Comparison of ENCODE assay signal across 16 cellular contexts in the genomic region with DNA sequence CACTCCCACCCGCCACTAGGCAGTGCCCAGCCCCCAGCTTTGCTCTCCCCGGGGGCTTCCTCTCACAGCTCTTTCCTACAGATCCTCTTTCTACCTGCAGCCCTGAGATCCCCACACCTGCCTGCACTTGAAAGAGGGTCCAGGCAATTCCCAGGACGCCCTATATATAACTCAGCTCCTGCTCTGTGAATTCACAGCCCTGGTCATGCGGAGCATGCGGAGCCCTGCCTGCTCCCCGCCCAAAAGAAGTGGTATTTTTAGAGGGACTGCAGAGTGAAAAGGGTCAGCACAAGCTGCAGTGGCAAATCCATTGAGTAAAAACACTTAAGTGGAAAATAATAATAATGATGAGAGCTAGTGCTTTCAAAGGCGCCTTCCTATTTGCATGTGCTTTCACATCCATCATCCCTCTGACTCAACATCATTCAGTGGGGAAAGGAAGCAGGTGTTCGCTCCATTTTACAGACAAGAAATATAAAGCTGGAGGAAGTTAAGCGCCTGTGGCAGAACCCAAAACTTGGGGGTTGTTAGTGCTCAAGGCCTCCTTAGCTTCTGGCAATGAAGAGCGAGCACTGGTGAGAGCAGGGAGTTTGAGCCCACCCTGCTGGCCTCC.
DNase-seq lines count a peak whose midpoint lies in the region; ATAC-seq and TF ChIP-seq lines count a peak whose summit lies in the region.
"Had no signal": no experiment of that assay in that cellular context is flagged by ENCODE, and none has a peak within 500 bp of the region (broad histone marks: within the 10 kb centered on the region; RNA-seq: fewer than 3 reads in every experiment).

No MANE protein-coding gene starts in this region.

- H3K9me3 Mint-ChIP-seq in activated naive CD8-positive, alpha-beta T cell treated with anti-CD3 and anti-CD28 coated beads for 36 hours, result no peaks in the 10 kb centered on the region
- no peaks in the 10 kb centered on the region for H3K9me3 Mint-ChIP-seq in activated CD8-positive, alpha-beta memory T cell treated with anti-CD3 and anti-CD28 coated beads, Interleukin-2, amount 10 ng/mL, durations not matched to agents 7 days and 5 days (ENCODE audit: low read depth)
- H3K9me3 Mint-ChIP-seq: activated naive CD4-positive, alpha-beta T cell treated with anti-CD3 and anti-CD28 coated beads, Interleukin-2, amount 10 ng/mL, durations not matched to agents 7 days and 5 days had no signal

- H3K36me3 ChIP-seq in DND-41 (ENCODE audit: insufficient read depth, low read length), result no peaks in the 10 kb centered on the region
- H3K36me3 ChIP-seq: heart right ventricle, thyroid gland, WERI-Rb-1 had no signal

- ATAC-seq in DND-41 (ENCODE audit: insufficient read depth, low read depth) (no peak), GM19397 (IDR thresholded peaks at IDR 0.05; ENCODE audit: unreplicated experiment) (no peak)
- ATAC-seq in activated CD8-positive, alpha-beta memory T cell treated with anti-CD3 and anti-CD28 coated beads, Interleukin-2, amount 10 ng/mL, durations not matched to agents 7 days and 5 days, result no peak

- H3K27me3 Mint-ChIP-seq in activated naive CD8-positive, alpha-beta T cell treated with anti-CD3 and anti-CD28 coated beads for 36 hours, result no peaks in the 10 kb centered on the region
- H3K27me3 Mint-ChIP-seq in activated CD8-positive, alpha-beta memory T cell treated with anti-CD3 and anti-CD28 coated beads, Interleukin-2, amount 10 ng/mL, durations not matched to agents 7 days and 5 days, result peaks cover 5% of the 10 kb centered on the region

- H3K4me1 Mint-ChIP-seq in activated naive CD8-positive, alpha-beta T cell treated with anti-CD3 and anti-CD28 coated beads for 36 hours, result peaks cover 52% of the 10 kb centered on the region
- H3K4me1 Mint-ChIP-seq in activated CD8-positive, alpha-beta memory T cell treated with anti-CD3 and anti-CD28 coated beads, Interleukin-2, amount 10 ng/mL, durations not matched to agents 7 days and 5 days, result peaks cover 13% of the 10 kb centered on the region

- no peak overlapping the region for H3K4me2 ChIP-seq in DND-41 (ENCODE audit: insufficient read depth, low read length)

- no peaks in the 10 kb centered on the region for H3K36me3 Mint-ChIP-seq in activated naive CD8-positive, alpha-beta T cell treated with anti-CD3 and anti-CD28 coated beads for 36 hours
- no peaks in the 10 kb centered on the region for H3K36me3 Mint-ChIP-seq in activated CD8-positive, alpha-beta memory T cell treated with anti-CD3 and anti-CD28 coated beads, Interleukin-2, amount 10 ng/mL, durations not matched to agents 7 days and 5 days
- H3K36me3 Mint-ChIP-seq: activated naive CD4-positive, alpha-beta T cell treated with anti-CD3 and anti-CD28 coated beads, Interleukin-2, amount 10 ng/mL, durations not matched to agents 7 days and 5 days had no signal

- DNase-seq in COLO668 (lab: John Stamatoyannopoulos, UW; ENCODE audit: unreplicated experiment) (peak; percentile 47), DND-41 (peak; percentile 11), NCI-H1436 (lab: John Stamatoyannopoulos, UW) (peak; percentile 90), kidney glomerular epithelial cell (lab: John Stamatoyannopoulos, UW) (no peak)
- DNase-seq in activated naive CD8-positive, alpha-beta T cell treated with anti-CD3 and anti-CD28 coated beads for 36 hours, result no peak
- DNase-seq in activated CD8-positive, alpha-beta memory T cell treated with anti-CD3 and anti-CD28 coated beads, Interleukin-2, amount 10 ng/mL, durations not matched to agents 7 days and 5 days, result no peak
- DNase-seq: activated naive CD4-positive, alpha-beta T cell treated with anti-CD3 and anti-CD28 coated beads, Interleukin-2, amount 10 ng/mL, durations not matched to agents 7 days and 5 days; heart right ventricle; islet precursor cell; midbrain; NCI-H526; occipital lobe; stimulated activated CD4-positive, alpha-beta T cell treated with anti-CD3 and anti-CD28 coated beads, Interleukin-4, amount 100 ng/mL, for 1 hour; thyroid gland; WERI-Rb-1 had no signal

- H2AFZ ChIP-seq in DND-41 (ENCODE audit: low read depth, low read length), result no peak overlapping the region

- peak overlapping the region; percentile 73 for H3K27ac Mint-ChIP-seq in activated naive CD8-positive, alpha-beta T cell treated with anti-CD3 and anti-CD28 coated beads for 36 hours
- no peak overlapping the region for H3K27ac Mint-ChIP-seq in activated CD8-positive, alpha-beta memory T cell treated with anti-CD3 and anti-CD28 coated beads, Interleukin-2, amount 10 ng/mL, durations not matched to agents 7 days and 5 days

- no peak overlapping the region for H3K9ac ChIP-seq in DND-41 (ENCODE audit: low read depth, low read length)

- no peaks in the 10 kb centered on the region for H3K27me3 ChIP-seq in DND-41 (ENCODE audit: insufficient read depth, low read length, poor library complexity)
- H3K27me3 ChIP-seq: heart right ventricle, thyroid gland had no signal

- H3K9me3 ChIP-seq in DND-41 (ENCODE audit: insufficient read depth, low read length, severe bottlenecking), result no peaks in the 10 kb centered on the region
- H3K9me3 ChIP-seq: heart right ventricle, thyroid gland had no signal

- CTCF ChIA-PET in activated CD8-positive, alpha-beta memory T cell treated with anti-CD3 and anti-CD28 coated beads, Interleukin-2, amount 10 ng/mL, durations not matched to agents 7 days and 5 days (lab: Charles Lee), result interaction anchor here (1.0 kb wide), 1 partner anchor 82 kb away, joined by 3 read pairs; no protein-coding TSS in a partner anchor

- no peak overlapping the region for H3K4me3 ChIP-seq in DND-41 (ENCODE audit: low read depth in 1 of 2, low read length in 2 of 2)
- H3K4me3 ChIP-seq: heart right ventricle, thyroid gland had no signal

- no peak for TF ChIP-seq CTCF in DND-41 (IDR thresholded peaks at IDR 0.05; ENCODE audit: borderline replicate concordance, extremely low read depth, low read length, poor library complexity, severe bottlenecking)

- H3K4me1 ChIP-seq in DND-41 (ENCODE audit: insufficient read depth, low read length), result no peaks in the 10 kb centered on the region
- H3K4me1 ChIP-seq: thyroid gland had no signal

- H3K79me2 ChIP-seq in DND-41 (ENCODE audit: insufficient read depth, low read length), result no peaks in the 10 kb centered on the region

- H4K20me1 ChIP-seq in DND-41 (ENCODE audit: insufficient read depth, low read length), result no peaks in the 10 kb centered on the region

- no peak overlapping the region for H3K4me3 Mint-ChIP-seq in activated naive CD8-positive, alpha-beta T cell treated with anti-CD3 and anti-CD28 coated beads for 36 hours
- H3K4me3 Mint-ChIP-seq in activated CD8-positive, alpha-beta memory T cell treated with anti-CD3 and anti-CD28 coated beads, Interleukin-2, amount 10 ng/mL, durations not matched to agents 7 days and 5 days, result no peak overlapping the region
- H3K4me3 Mint-ChIP-seq: activated naive CD4-positive, alpha-beta T cell treated with anti-CD3 and anti-CD28 coated beads, Interleukin-2, amount 10 ng/mL, durations not matched to agents 7 days and 5 days had no signal

- no peak overlapping the region for H3K27ac ChIP-seq in DND-41 (ENCODE audit: low read length)
- H3K27ac ChIP-seq: heart right ventricle, thyroid gland, WERI-Rb-1 had no signal

Comparison
In these comparisons a context has a peak if more than half of its experiments do, and no peak if none do; other contexts are left out.
1. DNase-seq: peak in COLO668 (single experiment), DND-41 (single experiment) and NCI-H1436 (single experiment); none in activated naive CD8-positive, alpha-beta T cell treated with anti-CD3 and anti-CD28 coated beads for 36 hours (single experiment), activated CD8-positive, alpha-beta memory T cell treated with anti-CD3 and anti-CD28 coated beads, Interleukin-2, amount 10 ng/mL, durations not matched to agents 7 days and 5 days (single experiment) and kidney glomerular epithelial cell (single experiment).